ENCODE assay signal across 8 cellular contexts in the genomic region with DNA sequence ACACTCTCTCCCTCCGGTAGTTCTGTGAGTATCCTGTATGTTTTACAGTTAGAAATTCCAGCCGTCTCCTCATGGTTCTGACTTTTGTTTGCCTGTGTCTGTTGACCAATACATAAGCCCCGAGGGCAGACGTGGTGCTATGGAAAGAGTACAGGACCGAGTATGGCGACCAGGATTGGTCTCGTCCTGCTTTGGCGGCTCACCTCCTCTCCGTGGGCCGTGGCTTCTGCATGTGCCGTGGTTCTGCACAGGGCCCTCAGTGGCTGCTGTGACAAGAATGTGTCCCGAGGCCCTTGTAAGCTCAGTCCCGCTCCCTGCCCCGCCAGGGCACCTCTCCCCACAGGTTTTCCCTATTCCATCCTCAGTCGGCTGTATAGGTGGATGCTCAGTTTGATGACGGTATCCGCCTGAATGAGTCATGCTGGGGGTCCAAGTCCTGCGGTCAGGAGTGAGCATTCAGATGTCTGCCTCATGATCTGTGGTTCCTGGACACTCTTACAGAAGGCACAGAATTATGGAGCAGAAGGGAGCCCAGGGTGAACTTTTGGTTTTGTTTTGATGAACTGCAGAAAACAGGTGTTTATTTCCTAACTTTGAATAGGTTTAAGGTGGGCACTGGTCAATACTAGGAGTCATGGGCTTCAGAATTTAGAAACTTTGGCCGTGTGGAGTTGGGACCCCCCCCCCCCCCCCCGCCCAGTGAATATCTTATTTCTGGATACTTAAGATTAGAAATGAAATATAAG. TPM values are rescaled to one million over a fixed set of nuclear protein-coding genes. Genes with fewer than 3 reads are reported as not detected.
A peak's percentile ranks its signal among the peaks of the same experiment; 100 is the strongest.
DNase-seq lines count a peak whose midpoint lies in the region; ATAC-seq and TF ChIP-seq lines count a peak whose summit lies in the region.

No MANE protein-coding gene starts in this region.

- H3K4me2 ChIP-seq in hepatocyte, result peak overlapping the region; percentile 86

- DNase-seq in heart left ventricle (no peak), left cardiac atrium (no peak), activated B cell treated with CpG ODN at 0.5 μM for 24 hours (no peak), hepatocyte (ENCODE audit: low spot score) (peak; percentile 74), middle frontal gyrus (ENCODE audit: extremely low spot score, low spot score) (no peak)
- DNase-seq in stimulated activated effector memory CD8-positive, alpha-beta T cell treated with anti-CD3 and anti-CD28 coated beads, Interleukin-12 subunit alpha, Interleukin-12 subunit beta, amount 100 ng/mL, for 72 hours (ENCODE audit: low spot score in 2 of 2), result no peak

- ATAC-seq in heart left ventricle (no peak), left cardiac atrium (no peak), activated B cell treated with CpG ODN at 0.5 μM for 24 hours (ENCODE audit: low read depth) (no peak), GM21528 (IDR thresholded peaks at IDR 0.05; ENCODE audit: low FRiP score, unreplicated experiment) (no peak), GM18861 (IDR thresholded peaks at IDR 0.05; ENCODE audit: unreplicated experiment) (no peak)
- ATAC-seq in stimulated activated effector memory CD8-positive, alpha-beta T cell treated with anti-CD3 and anti-CD28 coated beads, Interleukin-12 subunit alpha, Interleukin-12 subunit beta, amount 100 ng/mL, for 72 hours, result no peak

- H3K79me2 ChIP-seq in hepatocyte, result peaks cover 59% of the 10 kb centered on the region

- no peak for TF ChIP-seq POLR2A in heart left ventricle (IDR thresholded peaks at IDR 0.05)

- intact Hi-C loops in heart left ventricle (cut with DNase I), result loop anchor here in 2 of 10 donors (5.0 kb wide), 1 partner anchor 57 kb away; a partner anchor contains a TSS
- intact Hi-C loops in left cardiac atrium (cut with DNase I), result no loop called here
- intact Hi-C loops in activated B cell treated with CpG ODN at 0.5 μM for 24 hours (cut with micrococcal nuclease), result loop anchor here (5.0 kb wide), 2 partner anchors 97 to 788 kb away; a partner anchor contains a TSS

- H3K4me1 ChIP-seq in heart left ventricle (peaks cover 2 to 29% (median 20%) of the 10 kb centered on the region in 12 donors), hepatocyte (ENCODE audit: insufficient read depth) (peaks cover 15% of the 10 kb centered on the region)

- POLR2A ChIA-PET in activated B cell treated with CpG ODN at 0.5 μM for 24 hours (lab: Charles Lee), result interaction anchor here (1.3 kb wide), 1 partner anchor 247 kb away, joined by 6 read pairs; a partner anchor contains a TSS

- peaks cover 21% of the 10 kb centered on the region for H3K36me3 Mint-ChIP-seq in activated B cell treated with CpG ODN at 0.5 μM for 24 hours (ENCODE audit: low read depth)
- peaks cover 18% of the 10 kb centered on the region for H3K36me3 Mint-ChIP-seq in stimulated activated effector memory CD8-positive, alpha-beta T cell treated with anti-CD3 and anti-CD28 coated beads, Interleukin-12 subunit alpha, Interleukin-12 subunit beta, amount 100 ng/mL, for 72 hours

- H4K20me1 ChIP-seq in hepatocyte (ENCODE audit: insufficient read depth, poor library complexity, severe bottlenecking), result peaks cover 38% of the 10 kb centered on the region

- peak overlapping the region; percentile 86 for H3K4me3 Mint-ChIP-seq in activated B cell treated with CpG ODN at 0.5 μM for 24 hours
- peak overlapping the region; percentile 86 for H3K4me3 Mint-ChIP-seq in stimulated activated effector memory CD8-positive, alpha-beta T cell treated with anti-CD3 and anti-CD28 coated beads, Interleukin-12 subunit alpha, Interleukin-12 subunit beta, amount 100 ng/mL, for 72 hours

- peaks cover 0 to 37% (median 28%) of the 10 kb centered on the region in 9 donors for H3K36me3 ChIP-seq in heart left ventricle
- H3K36me3 ChIP-seq in hepatocyte (replicated peaks; ENCODE audit: insufficient read depth, low read depth), result no peaks in the 10 kb centered on the region

- H3K9me2 ChIP-seq in hepatocyte (replicated peaks; ENCODE audit: insufficient read depth), result no peaks in the 10 kb centered on the region

- H3K27ac ChIP-seq in heart left ventricle, result peak overlapping the region in 3 of 12 donors; percentile 37 to 84 (median 69)
- H3K27ac ChIP-seq in hepatocyte, result peak overlapping the region; percentile 57

- H3K27ac Mint-ChIP-seq in activated B cell treated with CpG ODN at 0.5 μM for 24 hours, result peak overlapping the region; percentile 27
- H3K27ac Mint-ChIP-seq in stimulated activated effector memory CD8-positive, alpha-beta T cell treated with anti-CD3 and anti-CD28 coated beads, Interleukin-12 subunit alpha, Interleukin-12 subunit beta, amount 100 ng/mL, for 72 hours, result peak overlapping the region; percentile 96

- H3K27me3 Mint-ChIP-seq in activated B cell treated with CpG ODN at 0.5 μM for 24 hours, result no peaks in the 10 kb centered on the region

- 34 to 47% (median 39%) methylated on average over 18 to 20 of the region's 20 CpGs for WGBS in heart left ventricle, 4 donors
- 37% methylated on average over 20 of the region's 20 CpGs for WGBS in hepatocyte (ENCODE audit: low lambda C conversion rate, missing lambda C conversion rate)

- H3K9me3 ChIP-seq in heart left ventricle, result no peaks in the 10 kb centered on the region
- H3K9me3 ChIP-seq in hepatocyte (ENCODE audit: low read depth), result no peaks in the 10 kb centered on the region

- H3K27me3 ChIP-seq in heart left ventricle (no peaks in the 10 kb centered on the region), hepatocyte (no peaks in the 10 kb centered on the region)

- H3K4me3 ChIP-seq in heart left ventricle (peak overlapping the region; percentile 76 to 96 (median 88)), hepatocyte (peak overlapping the region; percentile 83)

- CTCF ChIA-PET in activated B cell treated with CpG ODN at 0.5 μM for 24 hours (lab: Charles Lee), result no interaction called here

- H3K9me3 Mint-ChIP-seq in activated B cell treated with CpG ODN at 0.5 μM for 24 hours, result no peaks in the 10 kb centered on the region
- H3K9me3 Mint-ChIP-seq in stimulated activated effector memory CD8-positive, alpha-beta T cell treated with anti-CD3 and anti-CD28 coated beads, Interleukin-12 subunit alpha, Interleukin-12 subunit beta, amount 100 ng/mL, for 72 hours, result no peaks in the 10 kb centered on the region

- H2AFZ ChIP-seq in hepatocyte, result no peak overlapping the region

- TF ChIP-seq CTCF in heart left ventricle (IDR thresholded peaks at IDR 0.05) (no peak), activated B cell treated with CpG ODN at 0.5 μM for 24 hours (IDR thresholded peaks at IDR 0.05) (no peak), hepatocyte (IDR thresholded peaks at IDR 0.05; ENCODE audit: poor library complexity) (no peak)

- peaks cover 21% of the 10 kb centered on the region for H3K4me1 Mint-ChIP-seq in activated B cell treated with CpG ODN at 0.5 μM for 24 hours
- H3K4me1 Mint-ChIP-seq in stimulated activated effector memory CD8-positive, alpha-beta T cell treated with anti-CD3 and anti-CD28 coated beads, Interleukin-12 subunit alpha, Interleukin-12 subunit beta, amount 100 ng/mL, for 72 hours, result peaks cover 32% of the 10 kb centered on the region

RNA-seq across cellular contexts. Expression of a gene that starts 1.2 kb away (rescaled TPM):
- 10 to 100 TPM; 14.3 to 51.6 (median 29.2) TPM for total RNA-seq in heart left ventricle
- 10 to 100 TPM; 41.8 to 43.8 TPM for polyA plus RNA-seq in heart left ventricle
- 10 to 100 TPM; 32.1 to 50.3 TPM for total RNA-seq in left cardiac atrium
- total RNA-seq in activated B cell treated with CpG ODN at 0.5 μM for 24 hours, result 72.4 and 85.8 TPM in 2 replicates
- 54.9 and 78.2 TPM in 2 replicates for total RNA-seq in hepatocyte
- polyA plus RNA-seq in hepatocyte, result 99.0 and 134 TPM in 2 replicates

RNA-seq across cellular contexts. Expression of a gene that starts 19.2 kb away (rescaled TPM):
- total RNA-seq in heart left ventricle, result not detected
- polyA plus RNA-seq in heart left ventricle, result not detected
- total RNA-seq in left cardiac atrium, result not detected
- not detected in 2 replicates for total RNA-seq in activated B cell treated with CpG ODN at 0.5 μM for 24 hours
- total RNA-seq in hepatocyte, result not detected in 2 replicates
- polyA plus RNA-seq in hepatocyte, result not detected in 2 replicates

RNA-seq across cellular contexts. Expression of a gene that starts 19.5 kb away (rescaled TPM):
- total RNA-seq in heart left ventricle (not detected), left cardiac atrium (not detected), activated B cell treated with CpG ODN at 0.5 μM for 24 hours (not detected in 2 replicates), hepatocyte (13.5 and 23.0 TPM in 2 replicates)
- polyA plus RNA-seq in heart left ventricle (not detected), hepatocyte (21.0 and 22.9 TPM in 2 replicates)

RNA-seq across cellular contexts. Expression of a gene that starts 38.1 kb away (rescaled TPM):
- total RNA-seq in heart left ventricle, result 1 to 10 TPM in 2 of 9 donors, under 1 TPM in 4, not detected in 3; 0.20 to 5.6 (median 0.50) TPM
- not detected for polyA plus RNA-seq in heart left ventricle
- total RNA-seq in left cardiac atrium, result under 1 TPM in 1 of 2 donors, not detected in 1; 0.94 TPM
- not detected in 2 replicates for total RNA-seq in activated B cell treated with CpG ODN at 0.5 μM for 24 hours
- 0.43 TPM in 1 of 2 replicates, not detected in the other for total RNA-seq in hepatocyte
- 2.0 and 2.1 TPM in 2 replicates for polyA plus RNA-seq in hepatocyte

RNA-seq across cellular contexts. Expression of a gene that starts 57.9 kb away (rescaled TPM):
- 10 to 100 TPM; 21.4 to 38.2 (median 22.6) TPM for total RNA-seq in heart left ventricle
- polyA plus RNA-seq in heart left ventricle, result 10 to 100 TPM; 14.7 to 20.2 TPM
- total RNA-seq in left cardiac atrium, result 10 to 100 TPM; 19.3 to 29.9 TPM
- 32.6 and 34.1 TPM in 2 replicates for total RNA-seq in activated B cell treated with CpG ODN at 0.5 μM for 24 hours
- total RNA-seq in hepatocyte, result 35.9 and 36.0 TPM in 2 replicates
- polyA plus RNA-seq in hepatocyte, result 51.2 and 57.4 TPM in 2 replicates

Comparison
In these comparisons a context has a peak if more than half of its experiments do, and no peak if none do; other contexts are left out.
1. RNA of a gene that starts 19.5 kb away (total RNA-seq): 13.5 to 23.0 TPM in hepatocyte; not detected in heart left ventricle, not detected in left cardiac atrium and not detected in activated B cell treated with CpG ODN at 0.5 μM for 24 hours; every median in the first group is over 10 times any median in the second.